ENCODE assay signal across 8 cellular contexts in genomic region chr15:64635486-64635815, GRCh38.
DNase-seq lines count a peak whose midpoint lies in the region; ATAC-seq, FAIRE-seq and TF ChIP-seq lines count a peak whose summit lies in the region.

No MANE protein-coding gene starts in this region.

- POLR2A ChIA-PET in activated CD4-positive, alpha-beta memory T cell treated with anti-CD3 and anti-CD28 coated beads for 36 hours (lab: Charles Lee), result interaction anchor here (0.9 to 2.2 kb wide), 4 partner anchors 16 to 191 kb away, joined by 4 to 7 read pairs (median 6); no protein-coding TSS in a partner anchor
- POLR2A ChIA-PET in activated CD4-positive, alpha-beta memory T cell treated with anti-CD3 and anti-CD28 coated beads, Interleukin-2, amount 10 ng/mL, durations not matched to agents 7 days and 5 days (lab: Charles Lee), result interaction anchor here (0.8 to 3.8 kb wide), 6 partner anchors 12 to 132 kb away, joined by 3 to 29 read pairs (median 4); no protein-coding TSS in a partner anchor
- POLR2A ChIA-PET in activated CD8-positive, alpha-beta T cell treated with anti-CD3 and anti-CD28 coated beads, Interleukin-2, amount 10 ng/mL, durations not matched to agents 7 days and 5 days (lab: Charles Lee), result interaction anchor here (1.0 to 1.8 kb wide), 2 partner anchors 36 to 39 kb away, joined by 3 to 8 read pairs; no protein-coding TSS in a partner anchor

- H3K4me1 Mint-ChIP-seq in activated CD4-positive, alpha-beta memory T cell treated with anti-CD3 and anti-CD28 coated beads for 36 hours (ENCODE audit: low read depth), result peaks cover 59% of the 10 kb centered on the region
- H3K4me1 Mint-ChIP-seq in activated CD4-positive, alpha-beta memory T cell treated with anti-CD3 and anti-CD28 coated beads, Interleukin-2, amount 10 ng/mL, durations not matched to agents 7 days and 5 days, result peaks cover 47% of the 10 kb centered on the region
- peaks cover 75% of the 10 kb centered on the region for H3K4me1 Mint-ChIP-seq in activated CD8-positive, alpha-beta T cell treated with anti-CD3 and anti-CD28 coated beads, Interleukin-2, amount 10 ng/mL, durations not matched to agents 7 days and 5 days (ENCODE audit: low read depth)

- intact Hi-C loops in activated CD4-positive, alpha-beta memory T cell treated with anti-CD3 and anti-CD28 coated beads for 36 hours (cut with micrococcal nuclease), result loop anchor here (2.0 to 10.0 kb wide), 3 partner anchors 15 to 101 kb away; no protein-coding TSS in a partner anchor
- intact Hi-C loops in left ventricle myocardium inferior (cut with micrococcal nuclease), result no loop called here

- peak overlapping the region; percentile 17 for H3K4me3 ChIP-seq in left ventricle myocardium inferior
- no peak overlapping the region for H3K4me3 ChIP-seq in skeletal muscle cell (ENCODE audit: low read depth, low read length)
- no peak overlapping the region for H3K4me3 ChIP-seq in SJCRH30

- no peak for FAIRE-seq in D721Med (lab: Jason Lieb, UNC)

- peaks cover 9% of the 10 kb centered on the region for H3K9me3 ChIP-seq in left ventricle myocardium inferior (replicated peaks)
- H3K9me3 ChIP-seq in SJCRH30 (replicated peaks), result peaks cover 4% of the 10 kb centered on the region; the same call in 1 of the 2 replicates

- peak overlapping the region; percentile 49 for H3K27ac Mint-ChIP-seq in activated CD4-positive, alpha-beta memory T cell treated with anti-CD3 and anti-CD28 coated beads for 36 hours
- no peak overlapping the region for H3K27ac Mint-ChIP-seq in activated CD4-positive, alpha-beta memory T cell treated with anti-CD3 and anti-CD28 coated beads, Interleukin-2, amount 10 ng/mL, durations not matched to agents 7 days and 5 days
- H3K27ac Mint-ChIP-seq in activated CD8-positive, alpha-beta T cell treated with anti-CD3 and anti-CD28 coated beads, Interleukin-2, amount 10 ng/mL, durations not matched to agents 7 days and 5 days, result peak overlapping the region; percentile 83

- peaks cover 28% of the 10 kb centered on the region for H3K36me3 Mint-ChIP-seq in activated CD4-positive, alpha-beta memory T cell treated with anti-CD3 and anti-CD28 coated beads for 36 hours
- peaks cover 32% of the 10 kb centered on the region for H3K36me3 Mint-ChIP-seq in activated CD4-positive, alpha-beta memory T cell treated with anti-CD3 and anti-CD28 coated beads, Interleukin-2, amount 10 ng/mL, durations not matched to agents 7 days and 5 days (ENCODE audit: low read depth)
- peaks cover 45% of the 10 kb centered on the region for H3K36me3 Mint-ChIP-seq in activated CD8-positive, alpha-beta T cell treated with anti-CD3 and anti-CD28 coated beads, Interleukin-2, amount 10 ng/mL, durations not matched to agents 7 days and 5 days (ENCODE audit: low read depth)

- no peak overlapping the region for H3K4me3 Mint-ChIP-seq in activated CD4-positive, alpha-beta memory T cell treated with anti-CD3 and anti-CD28 coated beads for 36 hours
- no peak overlapping the region for H3K4me3 Mint-ChIP-seq in activated CD4-positive, alpha-beta memory T cell treated with anti-CD3 and anti-CD28 coated beads, Interleukin-2, amount 10 ng/mL, durations not matched to agents 7 days and 5 days
- H3K4me3 Mint-ChIP-seq in activated CD8-positive, alpha-beta T cell treated with anti-CD3 and anti-CD28 coated beads, Interleukin-2, amount 10 ng/mL, durations not matched to agents 7 days and 5 days, result peak overlapping the region; percentile 4

- TF ChIP-seq CTCF in left ventricle myocardium inferior (IDR thresholded peaks at IDR 0.05; ENCODE audit: borderline replicate concordance), result no peak
- TF ChIP-seq CTCF in D721Med (IDR thresholded peaks at IDR 0.05; ENCODE audit: insufficient read depth, missing control alignments), result no peak

- ATAC-seq in activated CD8-positive, alpha-beta T cell treated with anti-CD3 and anti-CD28 coated beads, Interleukin-2, amount 10 ng/mL, durations not matched to agents 7 days and 5 days, result no peak

- DNase-seq in activated CD4-positive, alpha-beta memory T cell treated with anti-CD3 and anti-CD28 coated beads for 36 hours, result no peak
- DNase-seq in activated CD4-positive, alpha-beta memory T cell treated with anti-CD3 and anti-CD28 coated beads, Interleukin-2, amount 10 ng/mL, durations not matched to agents 7 days and 5 days, result no peak
- no peak for DNase-seq in activated CD8-positive, alpha-beta T cell treated with anti-CD3 and anti-CD28 coated beads, Interleukin-2, amount 10 ng/mL, durations not matched to agents 7 days and 5 days
- no peak for DNase-seq in left ventricle myocardium inferior
- peak; percentile 64 for DNase-seq in skeletal muscle cell (ENCODE audit: low read depth)
- DNase-seq in SJCRH30, result no peak
- no peak for DNase-seq in D721Med (ENCODE audit: insufficient read length, low spot score)
- no peak for DNase-seq in DMS53 (lab: John Stamatoyannopoulos, UW)

- H3K9me3 Mint-ChIP-seq in activated CD4-positive, alpha-beta memory T cell treated with anti-CD3 and anti-CD28 coated beads for 36 hours, result peaks cover 11% of the 10 kb centered on the region
- H3K9me3 Mint-ChIP-seq in activated CD4-positive, alpha-beta memory T cell treated with anti-CD3 and anti-CD28 coated beads, Interleukin-2, amount 10 ng/mL, durations not matched to agents 7 days and 5 days, result peaks cover 6% of the 10 kb centered on the region
- peaks cover 8% of the 10 kb centered on the region for H3K9me3 Mint-ChIP-seq in activated CD8-positive, alpha-beta T cell treated with anti-CD3 and anti-CD28 coated beads, Interleukin-2, amount 10 ng/mL, durations not matched to agents 7 days and 5 days (ENCODE audit: insufficient read depth)

- CTCF ChIA-PET in activated CD4-positive, alpha-beta memory T cell treated with anti-CD3 and anti-CD28 coated beads for 36 hours (lab: Charles Lee), result interaction anchor here (1.3 to 2.3 kb wide), 2 partner anchors 18 to 174 kb away, joined by 4 to 12 read pairs; no protein-coding TSS in a partner anchor
- CTCF ChIA-PET in activated CD4-positive, alpha-beta memory T cell treated with anti-CD3 and anti-CD28 coated beads, Interleukin-2, amount 10 ng/mL, durations not matched to agents 7 days and 5 days (lab: Charles Lee), result interaction anchor here (1.1 to 3.8 kb wide), 2 partner anchors 9 to 17 kb away, joined by 3 to 20 read pairs; no protein-coding TSS in a partner anchor
- CTCF ChIA-PET in activated CD8-positive, alpha-beta T cell treated with anti-CD3 and anti-CD28 coated beads, Interleukin-2, amount 10 ng/mL, durations not matched to agents 7 days and 5 days (lab: Charles Lee), result interaction anchor here (1.3 to 4.0 kb wide), 9 partner anchors 9 to 208 kb away, joined by 3 to 20 read pairs (median 9); no protein-coding TSS in a partner anchor

- H3K36me3 ChIP-seq in left ventricle myocardium inferior (peaks cover 6% of the 10 kb centered on the region), SJCRH30 (peaks cover 12% of the 10 kb centered on the region)

- H3K27ac ChIP-seq in left ventricle myocardium inferior (replicated peaks) (peak overlapping the region; percentile 69), SJCRH30 (no peak overlapping the region)

- H3K27me3 ChIP-seq in left ventricle myocardium inferior (ENCODE audit: low read depth) (no peaks in the 10 kb centered on the region), SJCRH30 (no peaks in the 10 kb centered on the region)

- H3K4me1 ChIP-seq in left ventricle myocardium inferior (peaks cover 55% of the 10 kb centered on the region), SJCRH30 (no peaks in the 10 kb centered on the region)

- H3K27me3 Mint-ChIP-seq in activated CD4-positive, alpha-beta memory T cell treated with anti-CD3 and anti-CD28 coated beads for 36 hours, result no peaks in the 10 kb centered on the region
- no peaks in the 10 kb centered on the region for H3K27me3 Mint-ChIP-seq in activated CD4-positive, alpha-beta memory T cell treated with anti-CD3 and anti-CD28 coated beads, Interleukin-2, amount 10 ng/mL, durations not matched to agents 7 days and 5 days
- no peaks in the 10 kb centered on the region for H3K27me3 Mint-ChIP-seq in activated CD8-positive, alpha-beta T cell treated with anti-CD3 and anti-CD28 coated beads, Interleukin-2, amount 10 ng/mL, durations not matched to agents 7 days and 5 days (ENCODE audit: low read depth)
